Comparison of ENCODE assay signal across 18 cellular contexts in genomic region chr6:18415671-18416340, GRCh38. TPM values are rescaled to one million over a fixed set of nuclear protein-coding genes. Genes with fewer than 3 reads are reported as not detected.
DNase-seq lines count a peak whose midpoint lies in the region; ATAC-seq, FAIRE-seq and TF ChIP-seq lines count a peak whose summit lies in the region.
"Had no signal": no experiment of that assay in that cellular context is flagged by ENCODE, and none has a peak within 500 bp of the region (broad histone marks: within the 10 kb centered on the region; RNA-seq: fewer than 3 reads in every experiment).

No MANE protein-coding gene starts in this region.

- H2BK5ac ChIP-seq in IMR-90 (ENCODE audit: low read depth, low read length, poor library complexity, severe bottlenecking) = no peak overlapping the region
- H2BK5ac ChIP-seq in mesenchymal stem cell (ENCODE audit: low read depth, low read length, poor library complexity, severe bottlenecking) = peak overlapping the region; percentile 73

- H2AFZ ChIP-seq in IMR-90 (replicated peaks; ENCODE audit: low read length, poor library complexity) (no peak overlapping the region), endothelial cell of umbilical vein (ENCODE audit: low read depth, low read length) (no peak overlapping the region), mesenchymal stem cell (ENCODE audit: low read depth, low read length) (no peak overlapping the region)

- no peaks in the 10 kb centered on the region for H3K9me3 ChIP-seq in IMR-90 (ENCODE audit: control insufficient read depth, insufficient read depth, low read length)
- H3K9me3 ChIP-seq in endothelial cell of umbilical vein (replicated peaks; ENCODE audit: control insufficient read depth, insufficient read depth, low read length) = no peaks in the 10 kb centered on the region
- no peaks in the 10 kb centered on the region for H3K9me3 ChIP-seq in mesenchymal stem cell (ENCODE audit: control insufficient read depth, low read length)
- H3K9me3 ChIP-seq in suprapubic skin = no peaks in the 10 kb centered on the region

- H3K27me3 Mint-ChIP-seq in activated CD8-positive, alpha-beta T cell treated with anti-CD3 and anti-CD28 coated beads, Interleukin-2, amount 10 ng/mL, durations not matched to agents 7 days and 5 days (ENCODE audit: low read depth) = no peaks in the 10 kb centered on the region
- H3K27me3 Mint-ChIP-seq: T-helper 17 cell had no signal

- H3K36me3 Mint-ChIP-seq in activated CD8-positive, alpha-beta T cell treated with anti-CD3 and anti-CD28 coated beads, Interleukin-2, amount 10 ng/mL, durations not matched to agents 7 days and 5 days (ENCODE audit: low read depth) = no peaks in the 10 kb centered on the region
- H3K36me3 Mint-ChIP-seq: stimulated activated effector memory CD8-positive, alpha-beta T cell treated with anti-CD3 and anti-CD28 coated beads, Interleukin-12 subunit alpha, Interleukin-12 subunit beta, amount 100 ng/mL, for 72 hours had no signal

- POLR2A ChIA-PET in IMR-90 (lab: Charles Lee; ENCODE audit: unreplicated experiment) = no interaction called here
- POLR2A ChIA-PET in endothelial cell of umbilical vein (lab: Charles Lee) = no interaction called here
- POLR2A ChIA-PET in activated CD8-positive, alpha-beta T cell treated with anti-CD3 and anti-CD28 coated beads, Interleukin-2, amount 10 ng/mL, durations not matched to agents 7 days and 5 days (lab: Charles Lee) = no interaction called here

- no peaks in the 10 kb centered on the region for H3K9me3 Mint-ChIP-seq in activated CD8-positive, alpha-beta T cell treated with anti-CD3 and anti-CD28 coated beads, Interleukin-2, amount 10 ng/mL, durations not matched to agents 7 days and 5 days (ENCODE audit: insufficient read depth)
- H3K9me3 Mint-ChIP-seq: stimulated activated effector memory CD8-positive, alpha-beta T cell treated with anti-CD3 and anti-CD28 coated beads, Interleukin-12 subunit alpha, Interleukin-12 subunit beta, amount 100 ng/mL, for 72 hours had no signal

- intact Hi-C loops in IMR-90 (cut with micrococcal nuclease) = no loop called here
- intact Hi-C loops in endothelial cell of umbilical vein (cut with micrococcal nuclease) = no loop called here
- intact Hi-C loops in dorsolateral prefrontal cortex (cut with DNase I) = no loop called here

- no peak overlapping the region for H2AK9ac ChIP-seq in IMR-90 (replicated peaks; ENCODE audit: low read depth, low read length, poor library complexity)

- H3K4me1 ChIP-seq in IMR-90 (ENCODE audit: control insufficient read depth, insufficient read depth, low read length) (0 out of 2 replicates have a peak, but pooled peaks cover 1% of the 10 kb centered on the region), endothelial cell of umbilical vein (ENCODE audit: control insufficient read depth, extremely low read depth, insufficient read depth, low read length) (no peaks in the 10 kb centered on the region), mesenchymal stem cell (ENCODE audit: control insufficient read depth, insufficient read depth, low read depth, low read length) (no peaks in the 10 kb centered on the region), suprapubic skin (peaks cover 5% of the 10 kb centered on the region)

- no peak for TF ChIP-seq CTCF in IMR-90 (conservative IDR thresholded peaks at IDR 0.05; ENCODE audit: low read depth, low read length)
- TF ChIP-seq CTCF in endothelial cell of umbilical vein (IDR thresholded peaks at IDR 0.05; ENCODE audit: extremely low read depth in 1 of 2, insufficient read depth in 1 of 2, low read depth in 1 of 2, low read length in 2 of 2) = no peak
- no peak for TF ChIP-seq CTCF in suprapubic skin (IDR thresholded peaks at IDR 0.05)
- TF ChIP-seq CTCF in dorsolateral prefrontal cortex (IDR thresholded peaks at IDR 0.05 in 54 of 56, conservative IDR thresholded peaks at IDR 0.05 in 2 of 56; ENCODE audit: low read depth in 1 of 56, partially characterized antibody in 56 of 56) = no peak

- BruUV-seq in IMR-90 (replicated peaks; lab: Mats Ljungman, UMichigan) (no TSS peak), endothelial cell of umbilical vein (replicated peaks; lab: Mats Ljungman, UMichigan) (no TSS peak)

- H3K27ac ChIP-seq in IMR-90 (ENCODE audit: insufficient read depth, low read length) = no peak overlapping the region
- no peak overlapping the region for H3K27ac ChIP-seq in endothelial cell of umbilical vein (ENCODE audit: insufficient read depth, low read depth, low read length)
- peak overlapping the region; percentile 69 for H3K27ac ChIP-seq in mesenchymal stem cell (ENCODE audit: low read length, poor library complexity, severe bottlenecking)
- peak overlapping the region; percentile 4 for H3K27ac ChIP-seq in suprapubic skin
- peak overlapping the region in 3 of 59 donors; percentile 1 to 49 (median 28) for H3K27ac ChIP-seq in dorsolateral prefrontal cortex

- H3K18ac ChIP-seq in IMR-90 (ENCODE audit: low read depth, low read length) = no peak overlapping the region; the same call in 1 of the 2 replicates
- no peak overlapping the region for H3K18ac ChIP-seq in mesenchymal stem cell (ENCODE audit: low read depth in 1 of 2, low read length in 2 of 2)

- H3K27ac Mint-ChIP-seq in activated CD8-positive, alpha-beta T cell treated with anti-CD3 and anti-CD28 coated beads, Interleukin-2, amount 10 ng/mL, durations not matched to agents 7 days and 5 days = no peak overlapping the region
- H3K27ac Mint-ChIP-seq: stimulated activated effector memory CD8-positive, alpha-beta T cell treated with anti-CD3 and anti-CD28 coated beads, Interleukin-12 subunit alpha, Interleukin-12 subunit beta, amount 100 ng/mL, for 72 hours; T-helper 17 cell had no signal

- TF ChIP-seq POLR2A in IMR-90 (IDR thresholded peaks at IDR 0.05; ENCODE audit: low read depth, low read length) (no peak), endothelial cell of umbilical vein (IDR thresholded peaks at IDR 0.05; ENCODE audit: low read depth, low read length) (no peak), suprapubic skin (IDR thresholded peaks at IDR 0.05) (no peak)

- H3K4me2 ChIP-seq in IMR-90 (ENCODE audit: low read depth, low read length) (no peak overlapping the region), endothelial cell of umbilical vein (ENCODE audit: insufficient read depth, low read length) (no peak overlapping the region), mesenchymal stem cell (ENCODE audit: low read length, poor library complexity, severe bottlenecking) (no peak overlapping the region)

- no peaks in the 10 kb centered on the region; a peak in 1 of 4 replicates for H3K79me1 ChIP-seq in IMR-90 (ENCODE audit: low read depth in 1 of 2, low read length in 2 of 2)
- peaks cover 10% of the 10 kb centered on the region for H3K79me1 ChIP-seq in mesenchymal stem cell (replicated peaks; ENCODE audit: low read length, poor library complexity, severe bottlenecking)

- no peaks in the 10 kb centered on the region for H3K4me1 Mint-ChIP-seq in activated CD8-positive, alpha-beta T cell treated with anti-CD3 and anti-CD28 coated beads, Interleukin-2, amount 10 ng/mL, durations not matched to agents 7 days and 5 days (ENCODE audit: low read depth)
- H3K4me1 Mint-ChIP-seq: stimulated activated effector memory CD8-positive, alpha-beta T cell treated with anti-CD3 and anti-CD28 coated beads, Interleukin-12 subunit alpha, Interleukin-12 subunit beta, amount 100 ng/mL, for 72 hours had no signal

- H3K4me3 Mint-ChIP-seq in activated CD8-positive, alpha-beta T cell treated with anti-CD3 and anti-CD28 coated beads, Interleukin-2, amount 10 ng/mL, durations not matched to agents 7 days and 5 days = no peak overlapping the region
- H3K4me3 Mint-ChIP-seq: stimulated activated effector memory CD8-positive, alpha-beta T cell treated with anti-CD3 and anti-CD28 coated beads, Interleukin-12 subunit alpha, Interleukin-12 subunit beta, amount 100 ng/mL, for 72 hours; T-helper 17 cell had no signal

- no peak overlapping the region for H2AK5ac ChIP-seq in IMR-90 (ENCODE audit: low read depth, low read length)
- peak overlapping the region; percentile 19 for H2AK5ac ChIP-seq in mesenchymal stem cell (ENCODE audit: low read length, severe bottlenecking)

- H2BK20ac ChIP-seq in IMR-90 (ENCODE audit: low read depth, low read length) = no peak overlapping the region

- ATAC-seq in IMR-90 (ENCODE audit: low read depth) (peak; percentile 32), esophagus mucosa (no peak), GM18868 (IDR thresholded peaks at IDR 0.05; ENCODE audit: unreplicated experiment) (no peak)
- no peak for ATAC-seq in activated CD8-positive, alpha-beta T cell treated with anti-CD3 and anti-CD28 coated beads, Interleukin-2, amount 10 ng/mL, durations not matched to agents 7 days and 5 days
- ATAC-seq: stimulated activated effector memory CD8-positive, alpha-beta T cell treated with anti-CD3 and anti-CD28 coated beads, Interleukin-12 subunit alpha, Interleukin-12 subunit beta, amount 100 ng/mL, for 72 hours; T-helper 17 cell had no signal

- no peak for FAIRE-seq in endothelial cell of umbilical vein (lab: Jason Lieb, UNC)
- FAIRE-seq: small intestine had no signal

- H4K91ac ChIP-seq in IMR-90 (ENCODE audit: insufficient read depth, low read depth, low read length) (no peak overlapping the region), mesenchymal stem cell (ENCODE audit: low read length) (no peak overlapping the region)

- H3K4ac ChIP-seq in IMR-90 (ENCODE audit: low read depth, low read length) = no peak overlapping the region
- no peak overlapping the region for H3K4ac ChIP-seq in mesenchymal stem cell (ENCODE audit: low read depth in 1 of 2, low read length in 2 of 2)

- no peak overlapping the region for H4K5ac ChIP-seq in IMR-90 (ENCODE audit: low read depth, low read length)

- H3K4me3 ChIP-seq in IMR-90 (ENCODE audit: insufficient read depth, low read depth, low read length) (no peak overlapping the region), endothelial cell of umbilical vein (replicated peaks in 1 of 3; ENCODE audit: insufficient read depth in 1 of 3, low read depth in 1 of 3, low read length in 3 of 3) (no peak overlapping the region), mesenchymal stem cell (ENCODE audit: insufficient read depth in 1 of 2, low read depth in 1 of 2, low read length in 2 of 2) (no peak overlapping the region), suprapubic skin (no peak overlapping the region), dorsolateral prefrontal cortex (no peak overlapping the region)

- no peak overlapping the region for H3K23ac ChIP-seq in IMR-90 (ENCODE audit: low read depth, low read length)
- no peak overlapping the region for H3K23ac ChIP-seq in mesenchymal stem cell (ENCODE audit: low read length in 2 of 2)

- H3K36me3 ChIP-seq in IMR-90 (ENCODE audit: control insufficient read depth, insufficient read depth, low read length) (no peaks in the 10 kb centered on the region), endothelial cell of umbilical vein (ENCODE audit: control insufficient read depth in 2 of 2, extremely low read depth in 1 of 2, insufficient read depth in 2 of 2, low read length in 2 of 2) (peaks cover 3 to 6% of the 10 kb centered on the region in 2 experiments), mesenchymal stem cell (ENCODE audit: control insufficient read depth in 1 of 2, insufficient read depth in 2 of 2, low read depth in 1 of 2, low read length in 2 of 2) (no peaks in the 10 kb centered on the region), suprapubic skin (no peaks in the 10 kb centered on the region)

- no peak overlapping the region for H3K56ac ChIP-seq in IMR-90 (ENCODE audit: extremely low read depth, insufficient read depth, low read length)

- H3K9me1 ChIP-seq in IMR-90 (ENCODE audit: insufficient read depth, low read length) (no peaks in the 10 kb centered on the region), endothelial cell of umbilical vein (replicated peaks; ENCODE audit: control insufficient read depth, extremely low read depth, insufficient read depth, low read length) (no peaks in the 10 kb centered on the region)

- no peaks in the 10 kb centered on the region for H4K20me1 ChIP-seq in IMR-90 (ENCODE audit: insufficient read depth, low read length)
- H4K20me1 ChIP-seq in endothelial cell of umbilical vein (replicated peaks; ENCODE audit: control insufficient read depth, extremely low read depth, insufficient read depth, low read length) = peaks cover 2% of the 10 kb centered on the region

- no peak overlapping the region for H3K9ac ChIP-seq in IMR-90 (ENCODE audit: low read depth, low read length)
- no peak overlapping the region for H3K9ac ChIP-seq in endothelial cell of umbilical vein (replicated peaks; ENCODE audit: extremely low read depth, insufficient read depth, low read length)
- peak overlapping the region; percentile 18 for H3K9ac ChIP-seq in mesenchymal stem cell (ENCODE audit: low read length)

- dilution Hi-C loops in IMR-90 (cut with HindIII; ENCODE audit: low sequenced_read_pairs, unreplicated experiment) = no loop called here
- dilution Hi-C loops in endothelial cell of umbilical vein (cut with MboI; ENCODE audit: extremely low pct_ligation_motif_present, low sequenced_read_pairs) = no loop called here

- H3K79me2 ChIP-seq in endothelial cell of umbilical vein (ENCODE audit: control insufficient read depth, insufficient read depth, low read length) = peaks cover 86% of the 10 kb centered on the region

- in situ Hi-C loops in IMR-90 (cut with MboI; ENCODE audit: low sequenced_read_pairs) = no loop called here

- H2BK12ac ChIP-seq in mesenchymal stem cell (ENCODE audit: low read length in 2 of 2) = no peak overlapping the region

- CTCF ChIA-PET in IMR-90 (lab: Yijun Ruan, JAX) = interaction anchor here (1.5 kb wide), 1 partner anchor 19 kb away, joined by 3 read pairs; no protein-coding TSS in a partner anchor
- CTCF ChIA-PET in endothelial cell of umbilical vein (lab: Charles Lee) = no interaction called here
- CTCF ChIA-PET in activated CD8-positive, alpha-beta T cell treated with anti-CD3 and anti-CD28 coated beads, Interleukin-2, amount 10 ng/mL, durations not matched to agents 7 days and 5 days (lab: Charles Lee) = interaction anchor here (0.6 kb wide), 1 partner anchor 1374 kb away, joined by 3 read pairs; no protein-coding TSS in a partner anchor

- TF ChIP-seq RAD21 in IMR-90 (IDR thresholded peaks at IDR 0.05; ENCODE audit: low read length) = no peak

- no peak overlapping the region for H2BK120ac ChIP-seq in IMR-90 (ENCODE audit: low read depth, low read length)
- no peak overlapping the region for H2BK120ac ChIP-seq in mesenchymal stem cell (ENCODE audit: low read depth, low read length)

- TF ChIP-seq EP300 in suprapubic skin (IDR thresholded peaks at IDR 0.05) = no peak

- WGBS in IMR-90 (ENCODE audit: extremely low coverage in 2 of 2, insufficient read length in 1 of 2), 2 experiments = 100% methylated on average over 1 of the region's 4 CpGs; no CpG with 5 or more reads in 1 of the 2 experiments
- WGBS in mesenchymal stem cell = 86% methylated on average over 4 of the region's 4 CpGs
- WGBS in suprapubic skin = 65% methylated on average over 4 of the region's 4 CpGs

- DNase-seq in IMR-90 = peak; percentile 48
- DNase-seq in endothelial cell of umbilical vein (ENCODE audit: low read depth, low spot score) = peak; percentile 55
- DNase-seq in mesenchymal stem cell = no peak
- DNase-seq in suprapubic skin (ENCODE audit: low spot score in 2 of 2) = no peak
- DNase-seq in dorsolateral prefrontal cortex = no peak
- DNase-seq in activated CD8-positive, alpha-beta T cell treated with anti-CD3 and anti-CD28 coated beads, Interleukin-2, amount 10 ng/mL, durations not matched to agents 7 days and 5 days = no peak
- DNase-seq: activated CD4-positive, alpha-beta T cell treated with anti-CD3 and anti-CD28 coated beads for 1 hour; activated CD8-positive, alpha-beta memory T cell treated with anti-CD3 and anti-CD28 coated beads, Interleukin-2, amount 50 U/mL, for 48 hours; activated naive CD4-positive, alpha-beta T cell treated with Interleukin-2 at 50 U/mL for 16 hours; C1 segment of cervical spinal cord; caudate nucleus; HCEC 1CT; NCI-H1048; small intestine; T-helper 17 cell had no signal

- H3K14ac ChIP-seq in IMR-90 (replicated peaks; ENCODE audit: low read depth, low read length) (no peak overlapping the region), mesenchymal stem cell (ENCODE audit: low read length in 2 of 2) (no peak overlapping the region)

- H4K8ac ChIP-seq in IMR-90 (ENCODE audit: low read depth in 2 of 2, low read length in 2 of 2) = no peak overlapping the region
- H4K8ac ChIP-seq in mesenchymal stem cell (ENCODE audit: low read length) = no peak overlapping the region

- H2BK15ac ChIP-seq in IMR-90 (ENCODE audit: low read depth, low read length) = no peak overlapping the region
- no peak overlapping the region for H2BK15ac ChIP-seq in mesenchymal stem cell (ENCODE audit: low read depth, poor library complexity, severe bottlenecking)

- H3K27me3 ChIP-seq in IMR-90 (ENCODE audit: control insufficient read depth, insufficient read depth, low read length) = peaks cover 3% of the 10 kb centered on the region
- no peaks in the 10 kb centered on the region for H3K27me3 ChIP-seq in endothelial cell of umbilical vein (ENCODE audit: control insufficient read depth in 2 of 2, insufficient read depth in 2 of 2, low read length in 2 of 2)
- no peaks in the 10 kb centered on the region for H3K27me3 ChIP-seq in mesenchymal stem cell (ENCODE audit: control insufficient read depth in 1 of 2, insufficient read depth in 1 of 2, low read length in 2 of 2)
- no peaks in the 10 kb centered on the region for H3K27me3 ChIP-seq in suprapubic skin
- peaks cover 0 to 12% (median 0%) of the 10 kb centered on the region in 45 donors for H3K27me3 ChIP-seq in dorsolateral prefrontal cortex

RNA-seq across cellular contexts. Expression of gene RNF144B, which starts 28.7 kb away (rescaled TPM):
- total RNA-seq in IMR-90 (2012; rRNA removed) (2.7 and 2.8 TPM in 2 replicates), endothelial cell of umbilical vein (78.3 and 97.3 TPM in 2 replicates), suprapubic skin (10 to 100 TPM; 27.8 to 48.4 (median 38.7) TPM), dorsolateral prefrontal cortex (10 to 100 TPM in 75 of 120 experiments, 1 to 10 TPM in 45; 4.7 to 33.9 (median 11.0) TPM), esophagus mucosa (21.6 TPM)
- polyA plus RNA-seq in IMR-90 (2012; rRNA removed) (0.42 and 0.44 TPM in 2 replicates), endothelial cell of umbilical vein (14.3 and 18.1 TPM in 2 replicates)
- polyA plus RNA-seq in IMR-90 (2012; cell fraction: cytosol; rRNA removed) = 0.19 and 0.30 TPM in 2 replicates
- 0.36 and 1.5 TPM in 2 replicates for polyA plus RNA-seq in IMR-90 (2012; cell fraction: nucleus; rRNA removed; ENCODE audit: low replicate concordance)
- 16.1 and 17.8 TPM in 2 replicates for polyA plus RNA-seq in endothelial cell of umbilical vein (2011; cell fraction: cytosol; rRNA removed)
- polyA plus RNA-seq in endothelial cell of umbilical vein (2011; cell fraction: nucleus; rRNA removed) = 26.6 and 26.9 TPM in 2 replicates
- polyA plus RNA-seq in endothelial cell of umbilical vein (2012) = 31.9 and 44.0 TPM in 2 replicates
- polyA minus RNA-seq in endothelial cell of umbilical vein = 56.5 and 57.1 TPM in 2 replicates
- polyA minus RNA-seq in endothelial cell of umbilical vein (2011; cell fraction: cytosol; rRNA and poly(A)+ RNA removed) = 2.8 TPM
- polyA minus RNA-seq in endothelial cell of umbilical vein (2011; cell fraction: nucleus; rRNA and poly(A)+ RNA removed) = 31.2 and 46.4 TPM in 2 replicates
- 0.15 TPM for polyA plus RNA-seq in mesenchymal stem cell (2013, experiment 1 of 2)
- 0.14 TPM for polyA plus RNA-seq in mesenchymal stem cell (2013, experiment 2 of 2)
- 1 to 10 TPM in 1 of 2 experiments, under 1 TPM in 1; 0.73 to 1.9 TPM for total RNA-seq in activated CD8-positive, alpha-beta T cell treated with anti-CD3 and anti-CD28 coated beads, Interleukin-2, amount 10 ng/mL, durations not matched to agents 7 days and 5 days

Comparison
In these comparisons a context has a peak if more than half of its experiments do, and no peak if none do; other contexts are left out.
1. DNase-seq: peak in IMR-90 (single experiment) and endothelial cell of umbilical vein (single experiment); none in mesenchymal stem cell (single experiment), suprapubic skin (0 of 2), dorsolateral prefrontal cortex (0 of 10) and activated CD8-positive, alpha-beta T cell treated with anti-CD3 and anti-CD28 coated beads, Interleukin-2, amount 10 ng/mL, durations not matched to agents 7 days and 5 days (single experiment).
2. H3K27ac ChIP-seq: peak in mesenchymal stem cell (single experiment) and suprapubic skin (single experiment); none in IMR-90 (single experiment) and endothelial cell of umbilical vein (single experiment).